Comparison of ENCODE assay signal across 16 cellular contexts in the genomic region with DNA sequence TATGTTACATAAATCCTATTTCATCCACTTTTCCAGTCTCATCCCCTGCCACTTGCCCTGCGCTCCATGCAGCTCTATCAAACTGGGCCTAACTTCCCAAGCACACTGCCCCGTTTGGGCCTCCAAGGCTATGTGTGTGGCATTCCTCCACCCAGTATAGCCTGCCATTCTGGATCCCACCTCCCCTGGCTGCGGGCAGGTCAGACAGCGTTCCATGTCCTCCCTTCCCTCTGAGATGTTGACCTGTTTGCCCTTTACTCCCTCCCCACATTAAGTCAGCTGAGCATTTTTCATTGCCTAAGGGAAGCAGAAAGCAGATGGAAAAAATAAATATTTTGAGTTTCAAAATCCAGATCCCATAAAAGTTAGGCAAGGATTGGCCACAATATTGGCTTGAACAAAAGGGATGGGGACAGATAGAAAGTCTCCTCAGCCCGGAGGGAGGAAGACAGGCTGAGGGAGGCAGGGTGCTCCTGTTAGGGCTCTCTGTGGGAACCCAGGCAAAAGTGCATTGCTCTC.
DNase-seq lines count a peak whose midpoint lies in the region; ATAC-seq, FAIRE-seq and TF ChIP-seq lines count a peak whose summit lies in the region.
"Had no signal": no experiment of that assay in that cellular context is flagged by ENCODE, and none has a peak within 500 bp of the region (broad histone marks: within the 10 kb centered on the region; RNA-seq: fewer than 3 reads in every experiment).

No MANE protein-coding gene starts in this region.

- intact Hi-C loops in dendritic cell treated with granulocyte-macrophage colony-stimulating factor and Interleukin-4, amounts not matched to agents 40 ng/mL and 50 ng/mL, for 4 days (cut with micrococcal nuclease) = no loop called here
- intact Hi-C loops in kidney (cut with DNase I) = no loop called here

- H3K4me1 Mint-ChIP-seq in dendritic cell treated with granulocyte-macrophage colony-stimulating factor and Interleukin-4, amounts not matched to agents 40 ng/mL and 50 ng/mL, for 4 days (ENCODE audit: low read depth) = peaks cover 15% of the 10 kb centered on the region

- no peak overlapping the region for H2AFZ ChIP-seq in osteoblast (ENCODE audit: low read length)

- H3K4me3 Mint-ChIP-seq in dendritic cell treated with granulocyte-macrophage colony-stimulating factor and Interleukin-4, amounts not matched to agents 40 ng/mL and 50 ng/mL, for 4 days = no peak overlapping the region
- H3K4me3 Mint-ChIP-seq: CD4-positive, alpha-beta memory T cell; H9 had no signal

- H3K4me2 ChIP-seq in osteoblast (ENCODE audit: insufficient read depth, low read length) = no peak overlapping the region

- FAIRE-seq in kidney (lab: Jason Lieb, UNC) = no peak
- FAIRE-seq: A204.1, GM19239 had no signal

- no peaks in the 10 kb centered on the region for H3K4me1 ChIP-seq in kidney (ENCODE audit: control insufficient read depth in 1 of 2, insufficient read depth in 1 of 2, low read depth in 1 of 2, low read length in 2 of 2)
- peaks cover 5% of the 10 kb centered on the region for H3K4me1 ChIP-seq in osteoblast (ENCODE audit: insufficient read depth, low read length)
- H3K4me1 ChIP-seq: BE2C had no signal

- H3K36me3 ChIP-seq in kidney (ENCODE audit: control insufficient read depth in 1 of 2, insufficient read depth in 2 of 2, low read length in 2 of 2) (no peaks in the 10 kb centered on the region), osteoblast (ENCODE audit: insufficient read depth, low read length) (no peaks in the 10 kb centered on the region)
- H3K36me3 ChIP-seq: BE2C had no signal

- DNase-seq in AG10803 (ENCODE audit: low read depth) (peak; percentile 18), kidney (peak; percentile 45), osteoblast (ENCODE audit: insufficient read length, low spot score, missing footprints) (peak; percentile 63), GM10266 (ENCODE audit: extremely low spot score) (no peak), SKM-1 treated with dmso at 0.1 percent for 144 hours (lab: John Stamatoyannopoulos, UW; ENCODE audit: unreplicated experiment) (no peak), GDM1 (lab: John Stamatoyannopoulos, UW) (no peak)
- DNase-seq: BE2C; CD4-positive, alpha-beta memory T cell; DMS79; GOT3; H9 had no signal

- no peaks in the 10 kb centered on the region for H3K9me3 Mint-ChIP-seq in dendritic cell treated with granulocyte-macrophage colony-stimulating factor and Interleukin-4, amounts not matched to agents 40 ng/mL and 50 ng/mL, for 4 days

- no peaks in the 10 kb centered on the region for H3K27me3 ChIP-seq in osteoblast (ENCODE audit: insufficient read depth, low read length)
- H3K27me3 ChIP-seq: BE2C had no signal

- H3K27ac Mint-ChIP-seq in dendritic cell treated with granulocyte-macrophage colony-stimulating factor and Interleukin-4, amounts not matched to agents 40 ng/mL and 50 ng/mL, for 4 days = peak overlapping the region; percentile 43
- H3K27ac Mint-ChIP-seq: CD4-positive, alpha-beta memory T cell; H9 had no signal

- H3K36me3 Mint-ChIP-seq in dendritic cell treated with granulocyte-macrophage colony-stimulating factor and Interleukin-4, amounts not matched to agents 40 ng/mL and 50 ng/mL, for 4 days (ENCODE audit: low read depth) = no peaks in the 10 kb centered on the region
- H3K36me3 Mint-ChIP-seq: CD4-positive, alpha-beta memory T cell had no signal

- ATAC-seq in HG03025 (IDR thresholded peaks at IDR 0.05; ENCODE audit: low FRiP score, unreplicated experiment) = no peak

- H3K4me3 ChIP-seq in AG10803 (ENCODE audit: low read length) = no peak overlapping the region
- no peak overlapping the region for H3K4me3 ChIP-seq in kidney (ENCODE audit: low read length in 2 of 2)
- no peak overlapping the region for H3K4me3 ChIP-seq in osteoblast (ENCODE audit: insufficient read depth, low read length)

- no peaks in the 10 kb centered on the region for H3K79me2 ChIP-seq in osteoblast (ENCODE audit: insufficient read depth, low read length)

- H3K9me3 ChIP-seq in kidney (ENCODE audit: control insufficient read depth in 1 of 2, low read length in 2 of 2) (peaks cover 0 to 3% of the 10 kb centered on the region in 2 donors), osteoblast (ENCODE audit: low read depth, low read length) (no peaks in the 10 kb centered on the region)
- H3K9me3 ChIP-seq: BE2C had no signal

- H3K9ac ChIP-seq in kidney (ENCODE audit: low read length in 2 of 2) = no peak overlapping the region

- H3K27me3 Mint-ChIP-seq in dendritic cell treated with granulocyte-macrophage colony-stimulating factor and Interleukin-4, amounts not matched to agents 40 ng/mL and 50 ng/mL, for 4 days = peaks cover 37% of the 10 kb centered on the region

- no peaks in the 10 kb centered on the region for H4K20me1 ChIP-seq in osteoblast (ENCODE audit: insufficient read depth, low read length)

- H3K27ac ChIP-seq in kidney (ENCODE audit: low read depth in 2 of 2, low read length in 2 of 2) (no peak overlapping the region), osteoblast (ENCODE audit: low read depth, low read length) (no peak overlapping the region)
- H3K27ac ChIP-seq: C4-2B had no signal

- TF ChIP-seq CTCF in AG10803 (conservative IDR thresholded peaks at IDR 0.05; ENCODE audit: low read length) = no peak
- TF ChIP-seq CTCF in kidney (IDR thresholded peaks at IDR 0.05; ENCODE audit: borderline replicate concordance, extremely low read depth, insufficient read depth) = no peak
- no peak for TF ChIP-seq CTCF in osteoblast (IDR thresholded peaks at IDR 0.05; ENCODE audit: extremely low read depth, low read depth, low read length)
- TF ChIP-seq CTCF in GM10266 (IDR thresholded peaks at IDR 0.05; ENCODE audit: control insufficient read depth, insufficient read depth, low read depth, missing control alignments) = no peak

Comparison
In these comparisons a context has a peak if more than half of its experiments do, and no peak if none do; other contexts are left out.
1. DNase-seq: peak in AG10803 (single experiment), kidney (single experiment) and osteoblast (single experiment); none in GM10266 (single experiment), SKM-1 treated with dmso at 0.1 percent for 144 hours (single experiment) and GDM1 (single experiment).